Comparison of ENCODE assay signal across 11 cellular contexts in genomic region chr1:31712625-31713024, GRCh38. TPM values are rescaled to one million over a fixed set of nuclear protein-coding genes. Genes with fewer than 3 reads are reported as not detected.
DNase-seq lines count a peak whose midpoint lies in the region; ATAC-seq and TF ChIP-seq lines count a peak whose summit lies in the region.
"Had no signal": no experiment of that assay in that cellular context is flagged by ENCODE, and none has a peak within 500 bp of the region (broad histone marks: within the 10 kb centered on the region; RNA-seq: fewer than 3 reads in every experiment).

No MANE protein-coding gene starts in this region.

- no peak overlapping the region for H3K4me3 Mint-ChIP-seq in CD4-positive, alpha-beta T cell
- H3K4me3 Mint-ChIP-seq: activated CD4-positive, alpha-beta T cell treated with anti-CD3 and anti-CD28 coated beads for 36 hours had no signal

- peaks cover 24% of the 10 kb centered on the region for H3K4me1 Mint-ChIP-seq in CD4-positive, alpha-beta T cell (ENCODE audit: low read depth)

- H3K27ac Mint-ChIP-seq in CD4-positive, alpha-beta T cell: no peak overlapping the region
- H3K27ac Mint-ChIP-seq: activated CD4-positive, alpha-beta T cell treated with anti-CD3 and anti-CD28 coated beads for 36 hours; naive thymus-derived CD4-positive, alpha-beta T cell had no signal

- peak; percentile 36 for ATAC-seq in mucosa of descending colon
- ATAC-seq in CD4-positive, alpha-beta T cell (ENCODE audit: poor library complexity): no peak
- no peak for ATAC-seq in HG02571 (IDR thresholded peaks at IDR 0.05; ENCODE audit: unreplicated experiment)
- ATAC-seq: activated CD4-positive, alpha-beta T cell treated with anti-CD3 and anti-CD28 coated beads for 36 hours; naive thymus-derived CD4-positive, alpha-beta T cell had no signal

- TF ChIP-seq POLR2A in uterus (IDR thresholded peaks at IDR 0.05): no peak

- CTCF ChIA-PET in CD4-positive, alpha-beta T cell (lab: Charles Lee): no interaction called here

- no peak overlapping the region for H3K4me3 ChIP-seq in mucosa of descending colon
- H3K4me3 ChIP-seq in uterus: no peak overlapping the region

- no peaks in the 10 kb centered on the region for H3K27me3 ChIP-seq in uterus
- H3K27me3 ChIP-seq in CD4-positive, alpha-beta T cell (ENCODE audit: control insufficient read depth, insufficient read depth, low read length): peaks cover 32% of the 10 kb centered on the region

- no peak for TF ChIP-seq CTCF in mucosa of descending colon (IDR thresholded peaks at IDR 0.05)
- no peak for TF ChIP-seq CTCF in uterus (IDR thresholded peaks at IDR 0.05)
- TF ChIP-seq CTCF in CD4-positive, alpha-beta T cell (IDR thresholded peaks at IDR 0.05): no peak

- DNase-seq in M059J (ENCODE audit: low read depth) (peak; percentile 89), dedifferentiated amniotic fluid mesenchymal stem cell (ENCODE audit: extremely low spot score) (peak; percentile 59), mucosa of descending colon (peak; percentile 67 to 75 (median 72)), uterus (peak; percentile 84 to 86), NCI-H146 treated with DMSO at 0.1 percent for 48 hours (lab: John Stamatoyannopoulos, UW; ENCODE audit: unreplicated experiment) (no peak)
- no peak for DNase-seq in CD4-positive, alpha-beta T cell
- DNase-seq: activated CD4-positive, alpha-beta T cell treated with anti-CD3 and anti-CD28 coated beads for 36 hours; naive thymus-derived CD4-positive, alpha-beta T cell; NCI-H510A; stimulated activated naive CD4-positive, alpha-beta T cell had no signal

- peaks cover 74% of the 10 kb centered on the region for H3K27me3 Mint-ChIP-seq in CD4-positive, alpha-beta T cell

- no peaks in the 10 kb centered on the region for H3K36me3 ChIP-seq in mucosa of descending colon (ENCODE audit: low read depth)
- no peaks in the 10 kb centered on the region for H3K36me3 ChIP-seq in uterus

- no peaks in the 10 kb centered on the region for H3K9me3 ChIP-seq in mucosa of descending colon
- no peaks in the 10 kb centered on the region for H3K9me3 ChIP-seq in uterus
- no peaks in the 10 kb centered on the region for H3K9me3 ChIP-seq in CD4-positive, alpha-beta T cell (ENCODE audit: control insufficient read depth, low read length)

- POLR2A ChIA-PET in CD4-positive, alpha-beta T cell (lab: Charles Lee): no interaction called here

- no peaks in the 10 kb centered on the region for H3K36me3 Mint-ChIP-seq in CD4-positive, alpha-beta T cell (ENCODE audit: low read depth)

- H3K9me3 Mint-ChIP-seq in CD4-positive, alpha-beta T cell: no peaks in the 10 kb centered on the region

- H3K27ac ChIP-seq in uterus: peak overlapping the region; percentile 96 to 99
- H3K27ac ChIP-seq in CD4-positive, alpha-beta T cell (ENCODE audit: low read depth, low read length): no peak overlapping the region

- H3K4me1 ChIP-seq in mucosa of descending colon (ENCODE audit: low read depth) (peaks cover 20% of the 10 kb centered on the region), uterus (peaks cover 8 to 24% of the 10 kb centered on the region in 2 donors)

- intact Hi-C loops in mucosa of descending colon (cut with DNase I, micrococcal nuclease): no loop called here
- intact Hi-C loops in uterus (cut with DNase I; ENCODE audit: low total_unique reads): loop anchor here (2.0 kb wide), 1 partner anchor 48 kb away; no protein-coding TSS in a partner anchor
- intact Hi-C loops in CD4-positive, alpha-beta T cell (cut with DNase I, micrococcal nuclease): no loop called here

RNA-seq across cellular contexts. Expression of gene COL16A1, which starts 8.8 kb away (rescaled TPM):
- total RNA-seq in M059J (2014; rRNA removed; shearing (Covaris generic)): 2.0 and 4.0 TPM in 2 replicates
- 10 to 100 TPM; 11.2 to 62.9 (median 19.3) TPM for total RNA-seq in mucosa of descending colon
- 100 to 1,000 TPM in 3 of 4 donors, 10 to 100 TPM in 1; 76.5 to 292 (median 177) TPM for total RNA-seq in uterus
- total RNA-seq in CD4-positive, alpha-beta T cell: not detected

RNA-seq across cellular contexts. Expression of gene ADGRB2, which starts 51.5 kb away (rescaled TPM):
- 8.3 and 16.7 TPM in 2 replicates for total RNA-seq in M059J (2014; rRNA removed; shearing (Covaris generic))
- total RNA-seq in mucosa of descending colon (1 to 10 TPM in 1 of 3 donors, under 1 TPM in 2; 0.55 to 3.8 (median 0.65) TPM), uterus (10 to 100 TPM in 1 of 4 donors, 1 to 10 TPM in 1, under 1 TPM in 1, not detected in 1; 0.77 to 31.0 (median 3.7) TPM)
- total RNA-seq in CD4-positive, alpha-beta T cell: under 1 TPM; 0.39 to 0.71 TPM

Comparison
In these comparisons a context has a peak if more than half of its experiments do, and no peak if none do; other contexts are left out.
1. DNase-seq: peak in M059J (single experiment), dedifferentiated amniotic fluid mesenchymal stem cell (single experiment), mucosa of descending colon (3 of 3) and uterus (2 of 2); none in NCI-H146 treated with DMSO at 0.1 percent for 48 hours (single experiment) and CD4-positive, alpha-beta T cell (0 of 10).